1 cellular context compared by ENCODE assay signal in the genomic region with DNA sequence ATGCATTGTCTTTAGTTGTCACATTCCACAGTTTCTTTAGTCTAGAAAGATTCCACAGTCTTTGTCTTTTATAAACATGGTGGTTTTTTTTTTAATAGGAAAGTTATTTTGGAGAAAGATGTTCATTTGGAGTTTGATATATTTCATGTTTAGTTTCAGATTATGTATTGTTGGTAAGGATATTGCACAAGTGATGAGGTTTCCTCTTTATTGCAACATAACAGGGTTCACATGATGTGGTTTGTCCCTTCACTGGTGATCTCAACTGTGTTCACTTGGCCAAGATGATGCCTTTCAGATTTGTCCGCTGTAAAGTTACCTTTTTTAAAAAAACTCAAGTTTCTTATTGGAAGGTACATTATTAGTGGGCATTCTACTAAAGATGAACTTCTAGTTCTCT.
TF ChIP-seq lines count a peak whose summit lies in the region.

No MANE protein-coding gene starts in this region.

TF ChIP-seq in K562, 482 proteins besides CTCF, POLR2A, EP300 and RAD21:
- TF ChIP-seq CEBPB (tag; IDR thresholded peaks at IDR 0.05) (peak; percentile 65), CEBPG (CRISPR knock-in tag; IDR thresholded peaks at IDR 0.05) (no peak), CEBPG (tag; conservative IDR thresholded peaks at IDR 0.05 in 1 of 2, IDR thresholded peaks at IDR 0.05 in 1 of 2) (peak; percentile 53 to 76)
- TF ChIP-seq, protein P1, sequence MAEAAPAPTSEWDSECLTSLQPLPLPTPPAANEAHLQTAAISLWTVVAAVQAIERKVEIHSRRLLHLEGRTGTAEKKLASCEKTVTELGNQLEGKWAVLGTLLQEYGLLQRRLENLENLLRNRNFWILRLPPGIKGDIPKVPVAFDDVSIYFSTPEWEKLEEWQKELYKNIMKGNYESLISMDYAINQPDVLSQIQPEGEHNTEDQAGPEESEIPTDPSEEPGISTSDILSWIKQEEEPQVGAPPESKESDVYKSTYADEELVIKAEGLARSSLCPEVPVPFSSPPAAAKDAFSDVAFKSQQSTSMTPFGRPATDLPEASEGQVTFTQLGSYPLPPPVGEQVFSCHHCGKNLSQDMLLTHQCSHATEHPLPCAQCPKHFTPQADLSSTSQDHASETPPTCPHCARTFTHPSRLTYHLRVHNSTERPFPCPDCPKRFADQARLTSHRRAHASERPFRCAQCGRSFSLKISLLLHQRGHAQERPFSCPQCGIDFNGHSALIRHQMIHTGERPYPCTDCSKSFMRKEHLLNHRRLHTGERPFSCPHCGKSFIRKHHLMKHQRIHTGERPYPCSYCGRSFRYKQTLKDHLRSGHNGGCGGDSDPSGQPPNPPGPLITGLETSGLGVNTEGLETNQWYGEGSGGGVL (CRISPR knock-in tag; IDR thresholded peaks at IDR 0.05) = no peak
